23 cellular contexts compared by ENCODE assay signal in the genomic region with DNA sequence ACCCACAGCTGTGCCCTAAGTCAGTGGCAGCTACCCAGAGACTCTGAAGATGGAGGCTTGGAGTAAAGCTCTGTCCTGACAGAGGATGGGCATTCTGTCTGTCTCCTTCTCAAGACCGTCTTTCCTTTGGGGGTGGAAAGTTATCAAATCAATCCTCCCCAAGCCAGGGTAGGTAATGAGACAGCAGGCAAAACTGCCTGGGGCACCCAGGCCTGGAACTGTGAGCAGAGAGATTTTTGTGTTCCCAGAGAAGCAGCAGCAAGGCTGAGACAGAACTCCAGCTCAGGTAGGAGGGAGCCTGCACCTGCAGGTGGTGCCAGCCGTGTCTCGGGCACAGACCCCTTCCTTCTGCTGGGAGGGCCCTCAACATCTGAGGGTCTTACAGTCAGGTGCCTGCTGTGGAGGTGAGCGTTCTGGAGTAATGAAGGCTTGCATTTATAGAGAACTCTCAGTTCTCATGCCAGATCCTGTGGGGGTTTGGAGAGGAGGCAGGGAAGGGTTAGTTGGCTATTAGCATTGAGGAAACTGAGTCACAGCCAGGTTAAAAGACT.
DNase-seq lines count a peak whose midpoint lies in the region; ATAC-seq and TF ChIP-seq lines count a peak whose summit lies in the region.
"Had no signal": no experiment of that assay in that cellular context is flagged by ENCODE, and none has a peak within 500 bp of the region (broad histone marks: within the 10 kb centered on the region; RNA-seq: fewer than 3 reads in every experiment).

No MANE protein-coding gene starts in this region.

- H3K4me1 Mint-ChIP-seq in activated naive CD4-positive, alpha-beta T cell treated with anti-CD3 and anti-CD28 coated beads, Interleukin-2, amount 10 ng/mL, durations not matched to agents 7 days and 5 days: peaks cover 13% of the 10 kb centered on the region
- no peaks in the 10 kb centered on the region for H3K4me1 Mint-ChIP-seq in progenitor cell of endocrine pancreas (ENCODE audit: low read depth)

- TF ChIP-seq POLR2A in esophagus squamous epithelium (IDR thresholded peaks at IDR 0.05): no peak

- POLR2A ChIA-PET in Panc1 (lab: Charles Lee): no interaction called here

- H3K4me1 ChIP-seq in Panc1 (ENCODE audit: control insufficient read depth, insufficient read depth, low read length) (peaks cover 43% of the 10 kb centered on the region), esophagus squamous epithelium (peaks cover 21 to 62% (median 30%) of the 10 kb centered on the region in 3 donors)
- H3K4me1 ChIP-seq: BE2C had no signal

- no TSS peak for BruUV-seq in Panc1 (replicated peaks; lab: Mats Ljungman, UMichigan)

- H3K9me3 ChIP-seq in Panc1 (ENCODE audit: control insufficient read depth, insufficient read depth, low read depth, low read length): no peaks in the 10 kb centered on the region
- no peaks in the 10 kb centered on the region for H3K9me3 ChIP-seq in esophagus squamous epithelium
- H3K9me3 ChIP-seq: BE2C, SJSA1 had no signal

- in situ Hi-C loops in Panc1 (cut with HindIII; ENCODE audit: low pct_unique_long_range_greater_than_20kb, low sequenced_read_pairs): no loop called here

- H3K27ac ChIP-seq in Panc1 (ENCODE audit: low read length): peak overlapping the region; percentile 72
- peak overlapping the region; percentile 6 to 59 (median 50) for H3K27ac ChIP-seq in esophagus squamous epithelium
- H3K27ac ChIP-seq: GM23248, SJSA1 had no signal

- H3K36me3 ChIP-seq in Panc1 (ENCODE audit: control insufficient read depth, insufficient read depth, low read length) (no peaks in the 10 kb centered on the region), esophagus squamous epithelium (no peaks in the 10 kb centered on the region)
- H3K36me3 ChIP-seq: BE2C, SJSA1 had no signal

- peak overlapping the region; percentile 24 for H3K27ac Mint-ChIP-seq in activated naive CD4-positive, alpha-beta T cell treated with anti-CD3 and anti-CD28 coated beads, Interleukin-2, amount 10 ng/mL, durations not matched to agents 7 days and 5 days
- H3K27ac Mint-ChIP-seq in progenitor cell of endocrine pancreas: peak overlapping the region; percentile 23
- H3K27ac Mint-ChIP-seq: CD8-positive, alpha-beta T cell had no signal

- intact Hi-C loops in Panc1 (cut with micrococcal nuclease; ENCODE audit: unreplicated experiment): no loop called here
- intact Hi-C loops in esophagus squamous epithelium (cut with DNase I): no loop called here

- peak; percentile 54 for ATAC-seq in Panc1
- ATAC-seq: CD8-positive, alpha-beta T cell had no signal

- DNase-seq in activated naive CD4-positive, alpha-beta T cell treated with anti-CD3 and anti-CD28 coated beads, Interleukin-2, amount 10 ng/mL, durations not matched to agents 7 days and 5 days: no peak
- no peak for DNase-seq in activated naive CD4-positive, alpha-beta T cell treated with anti-CD3 and anti-CD28 coated beads, Interleukin-2, amount 50 U/mL, for 16 hours
- DNase-seq in Panc1 (ENCODE audit: low read depth, low spot score) (no peak), esophagus squamous epithelium (lab: John Stamatoyannopoulos, UW) (no peak), progenitor cell of endocrine pancreas (ENCODE audit: low spot score, unreplicated experiment) (no peak), HuH-7.5 (ENCODE audit: low spot score) (no peak), dermis blood vessel endothelial cell (no peak), SIG-M5 (lab: John Stamatoyannopoulos, UW) (no peak)
- DNase-seq: 8988T; BE2C; Calu3; CD8-positive, alpha-beta T cell; GF-D8; GM23248; HCEC 1CT; MV-4-11; NCI-H1417 treated with DMSO at 0.1 percent for 48 hours; NCI-H187 treated with DMSO at 0.1 percent for 48 hours; NCI-H2227 treated with DMSO at 0.1 percent for 48 hours; NCI-H510A treated with DMSO at 0.1 percent for 48 hours; NCI-H774 had no signal

- 33 to 39% methylated on average over 1 to 3 of the region's 4 CpGs for WGBS in esophagus squamous epithelium, 2 donors

- no peak for TF ChIP-seq CTCF in Panc1 (IDR thresholded peaks at IDR 0.05)
- TF ChIP-seq CTCF in esophagus squamous epithelium (IDR thresholded peaks at IDR 0.05): no peak
- TF ChIP-seq CTCF in progenitor cell of endocrine pancreas (IDR thresholded peaks at IDR 0.05; ENCODE audit: unreplicated experiment): no peak

- CTCF ChIA-PET in activated naive CD4-positive, alpha-beta T cell treated with anti-CD3 and anti-CD28 coated beads, Interleukin-2, amount 10 ng/mL, durations not matched to agents 7 days and 5 days (lab: Charles Lee): no interaction called here
- CTCF ChIA-PET in Panc1 (lab: Charles Lee): no interaction called here

- no peaks in the 10 kb centered on the region for H3K36me3 Mint-ChIP-seq in activated naive CD4-positive, alpha-beta T cell treated with anti-CD3 and anti-CD28 coated beads, Interleukin-2, amount 10 ng/mL, durations not matched to agents 7 days and 5 days
- H3K36me3 Mint-ChIP-seq in progenitor cell of endocrine pancreas (ENCODE audit: insufficient read depth): no peaks in the 10 kb centered on the region
- H3K36me3 Mint-ChIP-seq: CD8-positive, alpha-beta T cell had no signal

- no peak overlapping the region for H3K4me3 Mint-ChIP-seq in activated naive CD4-positive, alpha-beta T cell treated with anti-CD3 and anti-CD28 coated beads, Interleukin-2, amount 10 ng/mL, durations not matched to agents 7 days and 5 days
- H3K4me3 Mint-ChIP-seq in progenitor cell of endocrine pancreas (ENCODE audit: low read depth): no peak overlapping the region
- H3K4me3 Mint-ChIP-seq: CD8-positive, alpha-beta T cell had no signal

- H3K27me3 ChIP-seq in Panc1 (ENCODE audit: control insufficient read depth, insufficient read depth, low read length) (no peaks in the 10 kb centered on the region), esophagus squamous epithelium (peaks cover 0 to 7% (median 0%) of the 10 kb centered on the region in 4 donors)
- H3K27me3 ChIP-seq: BE2C, SJSA1 had no signal

- H3K4me3 ChIP-seq in Panc1 (ENCODE audit: low read depth in 2 of 2, low read length in 2 of 2): no peak overlapping the region
- H3K4me3 ChIP-seq in esophagus squamous epithelium: no peak overlapping the region
- H3K4me3 ChIP-seq: GM23248, K562, SJSA1 had no signal

- no peaks in the 10 kb centered on the region for H3K9me3 Mint-ChIP-seq in activated naive CD4-positive, alpha-beta T cell treated with anti-CD3 and anti-CD28 coated beads, Interleukin-2, amount 10 ng/mL, durations not matched to agents 7 days and 5 days
- no peaks in the 10 kb centered on the region for H3K9me3 Mint-ChIP-seq in progenitor cell of endocrine pancreas (ENCODE audit: low read depth)
- H3K9me3 Mint-ChIP-seq: CD8-positive, alpha-beta T cell had no signal

- H3K27me3 Mint-ChIP-seq in activated naive CD4-positive, alpha-beta T cell treated with anti-CD3 and anti-CD28 coated beads, Interleukin-2, amount 10 ng/mL, durations not matched to agents 7 days and 5 days: peaks cover 26% of the 10 kb centered on the region
- H3K27me3 Mint-ChIP-seq in progenitor cell of endocrine pancreas: peaks cover 2% of the 10 kb centered on the region
